In the genomic region with DNA sequence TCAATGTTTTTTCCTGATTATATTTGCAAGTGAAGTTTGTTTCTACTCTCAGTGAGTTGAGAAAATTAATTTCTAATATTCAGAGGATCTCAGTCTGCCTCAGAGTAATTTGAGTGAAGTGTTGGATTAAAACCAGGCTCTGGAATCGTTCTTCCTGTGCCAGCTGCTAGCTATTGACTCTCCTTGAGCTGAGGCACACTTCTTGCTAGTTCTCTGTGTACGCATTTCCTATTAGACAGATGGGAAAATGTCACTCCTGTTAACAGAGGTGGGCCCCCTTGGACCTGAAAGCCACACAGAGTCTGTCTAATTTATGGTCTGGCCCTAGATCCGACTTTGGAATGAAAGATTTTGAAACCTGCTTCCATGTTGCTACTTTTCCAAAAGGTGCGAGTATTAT, we compare ENCODE assay signal across 24 cellular contexts.
DNase-seq lines count a peak whose midpoint lies in the region; ATAC-seq, FAIRE-seq and TF ChIP-seq lines count a peak whose summit lies in the region.
"Had no signal": no experiment of that assay in that cellular context is flagged by ENCODE, and none has a peak within 500 bp of the region (broad histone marks: within the 10 kb centered on the region; RNA-seq: fewer than 3 reads in every experiment).

No MANE protein-coding gene starts in this region.

- peaks cover 11% of the 10 kb centered on the region for H3K4me1 ChIP-seq in astrocyte (ENCODE audit: insufficient read depth, low read length)
- H3K4me1 ChIP-seq: breast epithelium, suprapubic skin, uterus had no signal

- peak overlapping the region; percentile 0 for H3K9ac ChIP-seq in astrocyte (ENCODE audit: low read length)

- CTCF ChIA-PET in HEK293T (lab: Yijun Ruan, JAX), result no interaction called here

- peaks cover 45% of the 10 kb centered on the region for H3K79me2 ChIP-seq in astrocyte (ENCODE audit: insufficient read depth, low read length)

- H3K4me3 Mint-ChIP-seq in astrocyte (ENCODE audit: unreplicated experiment), result no peak overlapping the region
- no peak overlapping the region for H3K4me3 Mint-ChIP-seq in T-helper 17 cell
- H3K4me3 Mint-ChIP-seq: activated CD4-positive, alpha-beta T cell treated with anti-CD3 and anti-CD28 coated beads, Interleukin-2, amount 10 ng/mL, durations not matched to agents 7 days and 5 days; activated naive CD8-positive, alpha-beta T cell treated with anti-CD3 and anti-CD28 coated beads, Interleukin-2, amount 50 U/mL, for 24 hours; naive thymus-derived CD4-positive, alpha-beta T cell; stimulated activated effector memory CD8-positive, alpha-beta T cell treated with anti-CD3 and anti-CD28 coated beads, Interleukin-12 subunit alpha, Interleukin-12 subunit beta, amount 100 ng/mL, for 72 hours; T-cell had no signal

- H3K27me3 Mint-ChIP-seq in astrocyte (ENCODE audit: low read depth, unreplicated experiment), result no peaks in the 10 kb centered on the region
- H3K27me3 Mint-ChIP-seq in T-helper 17 cell, result peaks cover 19% of the 10 kb centered on the region

- no peak overlapping the region for H2AFZ ChIP-seq in astrocyte (ENCODE audit: low read depth, low read length)

- no peak for TF ChIP-seq CTCF in astrocyte (IDR thresholded peaks at IDR 0.05; ENCODE audit: insufficient read depth, low read depth, low read length)

- H3K27ac Mint-ChIP-seq in astrocyte (ENCODE audit: unreplicated experiment) (no peak overlapping the region), T-helper 17 cell (no peak overlapping the region)
- H3K27ac Mint-ChIP-seq: activated CD4-positive, alpha-beta T cell treated with anti-CD3 and anti-CD28 coated beads, Interleukin-2, amount 10 ng/mL, durations not matched to agents 7 days and 5 days; activated naive CD8-positive, alpha-beta T cell treated with anti-CD3 and anti-CD28 coated beads, Interleukin-2, amount 50 U/mL, for 24 hours; naive thymus-derived CD4-positive, alpha-beta T cell; stimulated activated effector memory CD8-positive, alpha-beta T cell treated with anti-CD3 and anti-CD28 coated beads, Interleukin-12 subunit alpha, Interleukin-12 subunit beta, amount 100 ng/mL, for 72 hours; T-cell had no signal

- POLR2A ChIA-PET in HEK293T (lab: Yijun Ruan, JAX), result no interaction called here

- peak; percentile 32 for DNase-seq in COLO668 (lab: John Stamatoyannopoulos, UW; ENCODE audit: unreplicated experiment)
- DNase-seq in NCI-H1105 treated with DMSO at 0.1 percent for 48 hours (lab: John Stamatoyannopoulos, UW), result peak; percentile 60
- DNase-seq in NCI-H510A treated with DMSO at 0.1 percent for 48 hours (lab: John Stamatoyannopoulos, UW), result peak; percentile 26
- DNase-seq in astrocyte (ENCODE audit: low read depth), result no peak
- no peak for DNase-seq in T-helper 17 cell
- no peak for DNase-seq in T-helper 2 cell
- DNase-seq in HEK293T (ENCODE audit: extremely low spot score), result no peak
- DNase-seq: activated CD4-positive, alpha-beta T cell treated with anti-CD3 and anti-CD28 coated beads, Interleukin-2, amount 10 ng/mL, durations not matched to agents 7 days and 5 days; activated effector memory CD4-positive, alpha-beta T cell treated with Interleukin-2 at 50 U/mL for 16 hours; activated naive CD8-positive, alpha-beta T cell treated with anti-CD3 and anti-CD28 coated beads, Interleukin-2, amount 50 U/mL, for 24 hours; C1 segment of cervical spinal cord; cortex of kidney; HCEC 1CT; naive thymus-derived CD4-positive, alpha-beta T cell; posterior cingulate gyrus; T-cell; uterus had no signal

- H3K4me1 Mint-ChIP-seq in astrocyte (ENCODE audit: low read depth, unreplicated experiment), result peaks cover 4% of the 10 kb centered on the region
- H3K4me1 Mint-ChIP-seq in T-helper 17 cell, result peaks cover 4% of the 10 kb centered on the region
- H3K4me1 Mint-ChIP-seq: activated naive CD8-positive, alpha-beta T cell treated with anti-CD3 and anti-CD28 coated beads, Interleukin-2, amount 50 U/mL, for 24 hours had no signal

- ATAC-seq in T-helper 17 cell (no peak), GM18520 (IDR thresholded peaks at IDR 0.05; ENCODE audit: unreplicated experiment) (no peak)
- ATAC-seq: activated naive CD8-positive, alpha-beta T cell treated with anti-CD3 and anti-CD28 coated beads, Interleukin-2, amount 50 U/mL, for 24 hours; naive thymus-derived CD4-positive, alpha-beta T cell; sciatic nerve; stimulated activated effector memory CD8-positive, alpha-beta T cell treated with anti-CD3 and anti-CD28 coated beads, Interleukin-12 subunit alpha, Interleukin-12 subunit beta, amount 100 ng/mL, for 72 hours; T-cell had no signal

- no peak overlapping the region for H3K4me3 ChIP-seq in astrocyte (ENCODE audit: insufficient read depth, low read depth, low read length)
- H3K4me3 ChIP-seq: breast epithelium, suprapubic skin, uterus had no signal

- no peak for FAIRE-seq in astrocyte (lab: Jason Lieb, UNC)
- FAIRE-seq: GM12891, HTR-8/SVneo had no signal

- no peaks in the 10 kb centered on the region for H3K36me3 ChIP-seq in astrocyte (ENCODE audit: insufficient read depth, low read length)
- H3K36me3 ChIP-seq: breast epithelium, suprapubic skin, uterus had no signal

- H3K36me3 Mint-ChIP-seq in astrocyte (ENCODE audit: low read depth, unreplicated experiment), result peaks cover 5% of the 10 kb centered on the region
- peaks cover 3% of the 10 kb centered on the region for H3K36me3 Mint-ChIP-seq in T-helper 17 cell (ENCODE audit: low read depth)
- H3K36me3 Mint-ChIP-seq: naive thymus-derived CD4-positive, alpha-beta T cell; stimulated activated effector memory CD8-positive, alpha-beta T cell treated with anti-CD3 and anti-CD28 coated beads, Interleukin-12 subunit alpha, Interleukin-12 subunit beta, amount 100 ng/mL, for 72 hours; T-cell had no signal

- H3K27ac ChIP-seq in astrocyte (ENCODE audit: low read depth, low read length), result no peak overlapping the region
- H3K27ac ChIP-seq: breast epithelium, suprapubic skin, uterus had no signal

- no peaks in the 10 kb centered on the region for H3K9me3 ChIP-seq in astrocyte (ENCODE audit: insufficient read depth, low read depth, low read length)
- H3K9me3 ChIP-seq in T-helper 17 cell (ENCODE audit: control insufficient read depth, low read length, poor library complexity, severe bottlenecking), result no peaks in the 10 kb centered on the region
- H3K9me3 ChIP-seq: breast epithelium, suprapubic skin, uterus had no signal

- no peak overlapping the region for H3K4me2 ChIP-seq in astrocyte (ENCODE audit: low read length)

- peaks cover 55% of the 10 kb centered on the region for H4K20me1 ChIP-seq in astrocyte (ENCODE audit: insufficient read depth, low read length)

- no peaks in the 10 kb centered on the region for H3K27me3 ChIP-seq in astrocyte (ENCODE audit: insufficient read depth, low read length)
- H3K27me3 ChIP-seq: breast epithelium, suprapubic skin, uterus had no signal

- no peaks in the 10 kb centered on the region for H3K9me3 Mint-ChIP-seq in astrocyte (ENCODE audit: unreplicated experiment)
- H3K9me3 Mint-ChIP-seq: activated CD4-positive, alpha-beta T cell treated with anti-CD3 and anti-CD28 coated beads, Interleukin-2, amount 10 ng/mL, durations not matched to agents 7 days and 5 days; activated naive CD8-positive, alpha-beta T cell treated with anti-CD3 and anti-CD28 coated beads, Interleukin-2, amount 50 U/mL, for 24 hours; naive thymus-derived CD4-positive, alpha-beta T cell; stimulated activated effector memory CD8-positive, alpha-beta T cell treated with anti-CD3 and anti-CD28 coated beads, Interleukin-12 subunit alpha, Interleukin-12 subunit beta, amount 100 ng/mL, for 72 hours; T-cell had no signal

TF ChIP-seq in HEK293T, 16 proteins besides CTCF, POLR2A, EP300 and RAD21:
- TF ChIP-seq ELF4 (IDR thresholded peaks at IDR 0.05) (no peak), FOXA1 (IDR thresholded peaks at IDR 0.05) (no peak), FOXM1 (IDR thresholded peaks at IDR 0.05; ENCODE audit: borderline replicate concordance) (no peak), FOXK2 (IDR thresholded peaks at IDR 0.05) (no peak), HDGF (IDR thresholded peaks at IDR 0.05; ENCODE audit: borderline replicate concordance) (no peak), SUZ12 (IDR thresholded peaks at IDR 0.05) (no peak), SP1 (IDR thresholded peaks at IDR 0.05) (no peak), TARDBP (IDR thresholded peaks at IDR 0.05) (no peak), ARNT (IDR thresholded peaks at IDR 0.05) (no peak), LEF1 (IDR thresholded peaks at IDR 0.05; ENCODE audit: borderline replicate concordance) (no peak), ZNF384 (IDR thresholded peaks at IDR 0.05) (no peak), CTBP1 (IDR thresholded peaks at IDR 0.05; ENCODE audit: borderline replicate concordance) (no peak), PKNOX1 (IDR thresholded peaks at IDR 0.05) (no peak), NFRKB (IDR thresholded peaks at IDR 0.05) (no peak), BHLHE40 (IDR thresholded peaks at IDR 0.05; ENCODE audit: borderline replicate concordance) (no peak)

Comparison
In these comparisons a context has a peak if more than half of its experiments do, and no peak if none do; other contexts are left out.
1. DNase-seq: peak in COLO668 (single experiment), NCI-H1105 treated with DMSO at 0.1 percent for 48 hours (single experiment) and NCI-H510A treated with DMSO at 0.1 percent for 48 hours (single experiment); none in astrocyte (single experiment), T-helper 17 cell (0 of 3), T-helper 2 cell (0 of 5) and HEK293T (single experiment).